ENCODE assay signal across 20 cellular contexts in genomic region chr2:226308981-226309380, GRCh38.
A peak's percentile ranks its signal among the peaks of the same experiment; 100 is the strongest.
DNase-seq lines count a peak whose midpoint lies in the region; TF ChIP-seq lines count a peak whose summit lies in the region.
"Had no signal": no experiment of that assay in that cellular context is flagged by ENCODE, and none has a peak within 500 bp of the region (broad histone marks: within the 10 kb centered on the region; RNA-seq: fewer than 3 reads in every experiment).

No MANE protein-coding gene starts in this region.

- H2BK20ac ChIP-seq in H9 (ENCODE audit: low read depth, low read length, poor library complexity, severe bottlenecking), result no peak overlapping the region

- H3K36me3 ChIP-seq in neural progenitor cell, result no peaks in the 10 kb centered on the region
- H3K36me3 ChIP-seq: cardiac muscle cell, uterus had no signal

- H2AFZ ChIP-seq in neural progenitor cell (replicated peaks) (no peak overlapping the region), H9 (ENCODE audit: low read length) (no peak overlapping the region)

- H4K91ac ChIP-seq in H9 (ENCODE audit: insufficient read length, low read depth, low read length), result no peak overlapping the region

- H3K23me2 ChIP-seq in H9 (ENCODE audit: insufficient read length, low read depth, low read length, poor library complexity, severe bottlenecking), result no peaks in the 10 kb centered on the region

- H3K4ac ChIP-seq in H9 (ENCODE audit: low read depth, low read length), result no peak overlapping the region

- TF ChIP-seq CTCF in choroid plexus epithelial cell (conservative IDR thresholded peaks at IDR 0.05; ENCODE audit: low read depth, low read length) (no peak), neural progenitor cell (IDR thresholded peaks at IDR 0.05) (no peak), H9 (conservative IDR thresholded peaks at IDR 0.05) (no peak)

- no peak overlapping the region for H2BK5ac ChIP-seq in H9 (ENCODE audit: insufficient read length, low read length)

- H3K4me3 ChIP-seq in choroid plexus epithelial cell (ENCODE audit: low read depth, low read length) (no peak overlapping the region), neural progenitor cell (no peak overlapping the region)
- H3K4me3 ChIP-seq: cardiac muscle cell, smooth muscle cell, uterus had no signal

- no peaks in the 10 kb centered on the region for H3K79me2 ChIP-seq in neural progenitor cell (ENCODE audit: low read depth)
- H3K79me2 ChIP-seq in H9 (ENCODE audit: insufficient read depth, low read length), result no peaks in the 10 kb centered on the region

- H3K18ac ChIP-seq in H9 (ENCODE audit: insufficient read length, low read depth, low read length), result no peak overlapping the region

- H3K27ac ChIP-seq in neural progenitor cell, result no peak overlapping the region
- H3K27ac ChIP-seq in H9 (ENCODE audit: insufficient read length, low read depth, low read length), result no peak overlapping the region
- H3K27ac ChIP-seq: cardiac muscle cell, uterus had no signal

- H3K9me3 ChIP-seq in neural progenitor cell (ENCODE audit: low read depth), result no peaks in the 10 kb centered on the region
- no peaks in the 10 kb centered on the region for H3K9me3 ChIP-seq in H9 (ENCODE audit: control insufficient read depth, low read depth, low read length)
- H3K9me3 ChIP-seq: uterus had no signal

- no peak overlapping the region for H4K5ac ChIP-seq in H9 (ENCODE audit: insufficient read length, low read depth, low read length)

- H3K4me1 Mint-ChIP-seq in neural progenitor cell (peaks cover 5% of the 10 kb centered on the region), H9 (peaks cover 0 to 2% of the 10 kb centered on the region in 2 experiments; a peak in 1 of 4 replicates)
- H3K4me1 Mint-ChIP-seq: CD4-positive, alpha-beta memory T cell had no signal

- no peaks in the 10 kb centered on the region for H4K20me1 ChIP-seq in neural progenitor cell (ENCODE audit: low read depth)
- no peaks in the 10 kb centered on the region for H4K20me1 ChIP-seq in H9 (ENCODE audit: control insufficient read depth, insufficient read depth, insufficient read length)

- H3K4me1 ChIP-seq in neural progenitor cell, result no peaks in the 10 kb centered on the region
- H3K4me1 ChIP-seq in H9 (ENCODE audit: insufficient read depth, low read length), result no peaks in the 10 kb centered on the region
- H3K4me1 ChIP-seq: uterus had no signal

- no peak overlapping the region for H3K56ac ChIP-seq in H9 (ENCODE audit: insufficient read length, low read depth, low read length)

- H3K27me3 ChIP-seq in neural progenitor cell (no peaks in the 10 kb centered on the region), H9 (ENCODE audit: insufficient read depth, low read length) (no peaks in the 10 kb centered on the region)
- H3K27me3 ChIP-seq: cardiac muscle cell, uterus had no signal

- H3K9me3 Mint-ChIP-seq in neural progenitor cell (no peaks in the 10 kb centered on the region), H9 (no peaks in the 10 kb centered on the region)
- H3K9me3 Mint-ChIP-seq: CD4-positive, alpha-beta memory T cell; endodermal cell had no signal

- H3K36me3 Mint-ChIP-seq in neural progenitor cell (no peaks in the 10 kb centered on the region), H9 (ENCODE audit: insufficient read depth in 1 of 3, low read depth in 3 of 3) (no peaks in the 10 kb centered on the region)
- H3K36me3 Mint-ChIP-seq: CD4-positive, alpha-beta memory T cell; stimulated activated naive B cell treated with anti-CD40 and anti-IgM and Interleukin-4, amounts not matched to agents 10 μg/mL and 1 μg/mL and 100 μg/mL, for 72 hours had no signal

- H3K4me3 Mint-ChIP-seq in neural progenitor cell, result no peak overlapping the region
- no peak overlapping the region for H3K4me3 Mint-ChIP-seq in H9
- H3K4me3 Mint-ChIP-seq: CD4-positive, alpha-beta memory T cell; endodermal cell; stimulated activated naive B cell treated with anti-CD40 and anti-IgM and Interleukin-4, amounts not matched to agents 10 μg/mL and 1 μg/mL and 100 μg/mL, for 72 hours had no signal

- H3K79me1 ChIP-seq in H9 (ENCODE audit: insufficient read depth, low read depth, low read length, poor library complexity, severe bottlenecking), result no peaks in the 10 kb centered on the region

- no peaks in the 10 kb centered on the region for H3F3A ChIP-seq in neural progenitor cell (ENCODE audit: low read depth)

- H3K14ac ChIP-seq in H9 (ENCODE audit: insufficient read depth, low read length), result no peak overlapping the region

- no peaks in the 10 kb centered on the region for H3K27me3 Mint-ChIP-seq in neural progenitor cell (ENCODE audit: insufficient read depth, low read depth)
- no peaks in the 10 kb centered on the region for H3K27me3 Mint-ChIP-seq in H9 (ENCODE audit: low read depth)

- no peak overlapping the region for H2BK120ac ChIP-seq in H9 (ENCODE audit: low read depth, low read length, poor library complexity, severe bottlenecking)

- H4K8ac ChIP-seq in H9 (replicated peaks; ENCODE audit: insufficient read length, low read depth, low read length), result no peak overlapping the region

- H3K4me2 ChIP-seq in neural progenitor cell, result no peak overlapping the region
- no peak overlapping the region for H3K4me2 ChIP-seq in H9 (ENCODE audit: insufficient read depth, insufficient read length, low read length)
- H3K4me2 ChIP-seq: smooth muscle cell had no signal

- H2BK12ac ChIP-seq in H9 (ENCODE audit: insufficient read length, low read depth, low read length), result no peak overlapping the region

- no peak overlapping the region for H2BK15ac ChIP-seq in H9 (ENCODE audit: low read depth, low read length)

- no peak overlapping the region for H2AK5ac ChIP-seq in H9 (ENCODE audit: insufficient read length, low read length)

- H3K23ac ChIP-seq in H9 (ENCODE audit: insufficient read length, low read depth, low read length), result no peak overlapping the region

- H3T11ph ChIP-seq in H9 (ENCODE audit: low read length), result no peak overlapping the region

- WGBS in H9 (ENCODE audit: extremely low coverage, insufficient read length, low lambda C conversion rate), result no CpG with 5 or more reads among the region's 2 CpGs

- DNase-seq in AG20443 (ENCODE audit: low spot score) (peak; percentile 77), HCEC 1CT (peak; percentile 72), choroid plexus epithelial cell (ENCODE audit: low read depth) (peak; percentile 79), neural progenitor cell (ENCODE audit: low spot score) (no peak), NCI-H2107 (lab: John Stamatoyannopoulos, UW) (no peak), NCI-H226 (no peak), ureter (ENCODE audit: low spot score) (no peak), H9 (no peak)
- DNase-seq: activated CD4-positive, alpha-beta T cell treated with anti-CD3 and anti-CD28 coated beads for 48 hours; activated naive CD4-positive, alpha-beta T cell treated with anti-CD3 and anti-CD28 coated beads, Interleukin-2, amount 50 U/mL, for 16 hours; CD4-positive, alpha-beta memory T cell; endodermal cell; head of caudate nucleus; kidney glomerular epithelial cell; NCI-H2081; NCI-H82; stimulated activated naive B cell treated with anti-CD40 and anti-IgM and Interleukin-4, amounts not matched to agents 10 μg/mL and 1 μg/mL and 100 μg/mL, for 72 hours; uterus had no signal

- peak overlapping the region; percentile 27 for H3K27ac Mint-ChIP-seq in neural progenitor cell
- no peak overlapping the region for H3K27ac Mint-ChIP-seq in H9
- H3K27ac Mint-ChIP-seq: CD4-positive, alpha-beta memory T cell; endodermal cell; stimulated activated naive B cell treated with anti-CD40 and anti-IgM and Interleukin-4, amounts not matched to agents 10 μg/mL and 1 μg/mL and 100 μg/mL, for 72 hours had no signal

- H3K9ac ChIP-seq in neural progenitor cell (no peak overlapping the region), H9 (ENCODE audit: extremely low read depth, insufficient read length, low read length) (no peak overlapping the region)

Comparison
In these comparisons a context has a peak if more than half of its experiments do, and no peak if none do; other contexts are left out.
1. DNase-seq: peak in AG20443 (single experiment), HCEC 1CT (single experiment) and choroid plexus epithelial cell (single experiment); none in neural progenitor cell (single experiment), NCI-H2107 (single experiment), NCI-H226 (single experiment), ureter (single experiment) and H9 (single experiment).